ENCODE assay signal across 1 cellular context in genomic region chr20:4045741-4046140, GRCh38.
TF ChIP-seq lines count a peak whose summit lies in the region.

No MANE protein-coding gene starts in this region.

TF ChIP-seq in K562, 482 proteins besides CTCF, POLR2A, EP300 and RAD21 (continued from another document):
- TF ChIP-seq E2F5 (CRISPR knock-in tag; IDR thresholded peaks at IDR 0.05) (no peak), USF2 (CRISPR knock-in tag; IDR thresholded peaks at IDR 0.05) (no peak), ELF1 (tag; IDR thresholded peaks at IDR 0.05) (no peak)
